ENCODE assay signal across 10 cellular contexts in genomic region chr15:40793216-40793989, GRCh38. TPM values are rescaled to one million over a fixed set of nuclear protein-coding genes. Genes with fewer than 3 reads are reported as not detected.
DNase-seq lines count a peak whose midpoint lies in the region; ATAC-seq, FAIRE-seq and TF ChIP-seq lines count a peak whose summit lies in the region.
"Had no signal": no experiment of that assay in that cellular context is flagged by ENCODE, and none has a peak within 500 bp of the region (broad histone marks: within the 10 kb centered on the region; RNA-seq: fewer than 3 reads in every experiment).

No MANE protein-coding gene starts in this region.

- no peak for ATAC-seq in GM19035 (IDR thresholded peaks at IDR 0.05; ENCODE audit: unreplicated experiment)
- no peak for ATAC-seq in naive thymus-derived CD4-positive, alpha-beta T cell

- no peak overlapping the region for H3K4me3 ChIP-seq in HEK293 (ENCODE audit: low read depth, low read length)
- peak overlapping the region; percentile 5 for H3K4me3 ChIP-seq in astrocyte (ENCODE audit: insufficient read depth, low read depth, low read length)
- H3K4me3 ChIP-seq in naive thymus-derived CD4-positive, alpha-beta T cell (ENCODE audit: low read length), result no peak overlapping the region

- peaks cover 45% of the 10 kb centered on the region for H3K79me2 ChIP-seq in astrocyte (ENCODE audit: insufficient read depth, low read length)

- H3K9me3 ChIP-seq in HEK293 (ENCODE audit: control insufficient read depth, insufficient read depth, low read depth, low read length) (no peaks in the 10 kb centered on the region), astrocyte (ENCODE audit: insufficient read depth, low read depth, low read length) (no peaks in the 10 kb centered on the region)
- H3K9me3 ChIP-seq in naive thymus-derived CD4-positive, alpha-beta T cell (ENCODE audit: control insufficient read depth in 2 of 3, low read length in 3 of 3), result no peaks in the 10 kb centered on the region

- peaks cover 14% of the 10 kb centered on the region for H3K36me3 Mint-ChIP-seq in astrocyte (ENCODE audit: low read depth, unreplicated experiment)
- peaks cover 0 to 16% (median 6%) of the 10 kb centered on the region in 5 donors for H3K36me3 Mint-ChIP-seq in naive thymus-derived CD4-positive, alpha-beta T cell

- H3K4me2 ChIP-seq in astrocyte (ENCODE audit: low read length), result peak overlapping the region; percentile 69

- H3K4me1 ChIP-seq in HEK293 (ENCODE audit: control insufficient read depth, insufficient read depth, low read length) (no peaks in the 10 kb centered on the region; the same call in 1 of the 2 replicates), astrocyte (ENCODE audit: insufficient read depth, low read length) (peaks cover 21% of the 10 kb centered on the region)
- H3K4me1 ChIP-seq in naive thymus-derived CD4-positive, alpha-beta T cell (ENCODE audit: control insufficient read depth in 2 of 2, insufficient read depth in 2 of 2, low read length in 2 of 2), result no peaks in the 10 kb centered on the region

- no peak overlapping the region for H3K4me3 Mint-ChIP-seq in astrocyte (ENCODE audit: unreplicated experiment)
- H3K4me3 Mint-ChIP-seq in naive thymus-derived CD4-positive, alpha-beta T cell, result no peak overlapping the region
- H3K4me3 Mint-ChIP-seq: neural crest cell had no signal

- DNase-seq in AG08396 (ENCODE audit: low spot score) (peak; percentile 47), astrocyte (ENCODE audit: low read depth) (peak; percentile 94), lung microvascular endothelial cell (ENCODE audit: low read depth in 2 of 2) (peak; percentile 96 to 98)
- no peak for DNase-seq in effector CD4-positive, alpha-beta T cell
- DNase-seq in naive thymus-derived CD4-positive, alpha-beta T cell, result no peak
- no peak for DNase-seq in activated effector memory CD4-positive, alpha-beta T cell treated with anti-CD3 and anti-CD28 coated beads, Interleukin-2, amount 50 U/mL, for 16 hours

- H2AFZ ChIP-seq in astrocyte (ENCODE audit: low read depth, low read length), result no peak overlapping the region

- FAIRE-seq in astrocyte (lab: Jason Lieb, UNC), result peak; percentile 81

- CTCF ChIA-PET in HEK293 (lab: Yijun Ruan, JAX), result interaction anchor here (1.7 to 2.0 kb wide), 2 partner anchors 11 to 66 kb away, joined by 4 to 6 read pairs; no protein-coding TSS in a partner anchor
- CTCF ChIA-PET in naive thymus-derived CD4-positive, alpha-beta T cell (lab: Charles Lee), result no interaction called here

- peaks cover 0 to 2% of the 10 kb centered on the region in 2 experiments; a peak in 2 of 3 replicates for H3K36me3 ChIP-seq in HEK293 (ENCODE audit: control insufficient read depth in 2 of 2, insufficient read depth in 1 of 2, low read length in 2 of 2)
- H3K36me3 ChIP-seq in astrocyte (ENCODE audit: insufficient read depth, low read length), result peaks cover 3% of the 10 kb centered on the region
- peaks cover 0 to 19% (median 0%) of the 10 kb centered on the region in 3 experiments for H3K36me3 ChIP-seq in naive thymus-derived CD4-positive, alpha-beta T cell (ENCODE audit: control insufficient read depth in 2 of 3, insufficient read depth in 3 of 3, low read length in 3 of 3)

- H3K27me3 Mint-ChIP-seq in astrocyte (ENCODE audit: low read depth, unreplicated experiment), result no peaks in the 10 kb centered on the region
- H3K27me3 Mint-ChIP-seq in naive thymus-derived CD4-positive, alpha-beta T cell, result no peaks in the 10 kb centered on the region

- no peaks in the 10 kb centered on the region for H3K9me3 Mint-ChIP-seq in astrocyte (ENCODE audit: unreplicated experiment)
- no peaks in the 10 kb centered on the region for H3K9me3 Mint-ChIP-seq in naive thymus-derived CD4-positive, alpha-beta T cell
- H3K9me3 Mint-ChIP-seq: neural crest cell had no signal

- no peaks in the 10 kb centered on the region for H3K27me3 ChIP-seq in astrocyte (ENCODE audit: insufficient read depth, low read length)
- no peaks in the 10 kb centered on the region for H3K27me3 ChIP-seq in naive thymus-derived CD4-positive, alpha-beta T cell (ENCODE audit: control insufficient read depth in 2 of 2, insufficient read depth in 2 of 2, low read length in 2 of 2)

- H3K4me1 Mint-ChIP-seq in astrocyte (ENCODE audit: low read depth, unreplicated experiment), result peaks cover 14% of the 10 kb centered on the region
- H3K4me1 Mint-ChIP-seq in naive thymus-derived CD4-positive, alpha-beta T cell, result peaks cover 13 to 33% (median 27%) of the 10 kb centered on the region in 7 donors

- POLR2A ChIA-PET in HEK293 (lab: Yijun Ruan, JAX), result interaction anchor here (0.7 kb wide), 1 partner anchor 98 kb away, joined by 7 read pairs; the partner anchor contains the start of gene RAD51
- POLR2A ChIA-PET in naive thymus-derived CD4-positive, alpha-beta T cell (lab: Charles Lee), result no interaction called here

- H3K27ac ChIP-seq in HEK293 (ENCODE audit: extremely low read depth, low read depth, low read length), result no peak overlapping the region
- peak overlapping the region; percentile 80 for H3K27ac ChIP-seq in astrocyte (ENCODE audit: low read depth, low read length)
- no peak overlapping the region for H3K27ac ChIP-seq in naive thymus-derived CD4-positive, alpha-beta T cell (ENCODE audit: low read depth, low read length)

- peak overlapping the region; percentile 38 for H3K27ac Mint-ChIP-seq in astrocyte (ENCODE audit: unreplicated experiment)
- no peak overlapping the region for H3K27ac Mint-ChIP-seq in naive thymus-derived CD4-positive, alpha-beta T cell

- peak overlapping the region; percentile 51 for H3K9ac ChIP-seq in astrocyte (ENCODE audit: low read length)

- no peak for TF ChIP-seq CTCF in HEK293 (tag by site-specific recombination; IDR thresholded peaks at IDR 0.05)
- TF ChIP-seq CTCF in astrocyte (IDR thresholded peaks at IDR 0.05; ENCODE audit: insufficient read depth, low read depth, low read length), result no peak

- peaks cover 23% of the 10 kb centered on the region for H4K20me1 ChIP-seq in astrocyte (ENCODE audit: insufficient read depth, low read length)

- intact Hi-C loops in naive thymus-derived CD4-positive, alpha-beta T cell (cut with micrococcal nuclease), result no loop called here

TF ChIP-seq in HEK293, 187 proteins besides CTCF, POLR2A, EP300 and RAD21 (continues in another document):
- TF ChIP-seq ZNF366 (tag by site-specific recombination; conservative IDR thresholded peaks at IDR 0.05) (peak; percentile 47; the same call in 1 of the 2 replicates), ZNF184 (tag by site-specific recombination; IDR thresholded peaks at IDR 0.05) (peak; percentile 20; the same call in 1 of the 2 replicates), ZNF629 (tag by site-specific recombination; IDR thresholded peaks at IDR 0.05) (peak; percentile 55), TSHZ1 (tag by site-specific recombination; IDR thresholded peaks at IDR 0.05; ENCODE audit: borderline replicate concordance) (no peak), FEZF1 (tag by site-specific recombination; IDR thresholded peaks at IDR 0.05) (peak; percentile 86)

RNA-seq across cellular contexts. Expression of gene ZFYVE19, which starts 13.5 kb away (rescaled TPM):
- total RNA-seq in astrocyte, result 13.0 and 13.2 TPM in 2 replicates
- total RNA-seq in lung microvascular endothelial cell, result 18.1 and 21.4 TPM in 2 replicates
- total RNA-seq in naive thymus-derived CD4-positive, alpha-beta T cell, result 10 to 100 TPM; 17.9 to 31.9 (median 30.5) TPM
- 10 to 100 TPM; 15.7 to 22.7 TPM for polyA plus RNA-seq in naive thymus-derived CD4-positive, alpha-beta T cell

RNA-seq across cellular contexts. Expression of gene DNAJC17, which starts 13.9 kb away (rescaled TPM):
- total RNA-seq in astrocyte (21.0 and 27.2 TPM in 2 replicates), lung microvascular endothelial cell (13.5 and 14.3 TPM in 2 replicates)
- total RNA-seq in naive thymus-derived CD4-positive, alpha-beta T cell, result 10 to 100 TPM; 28.8 to 50.9 (median 36.7) TPM
- polyA plus RNA-seq in naive thymus-derived CD4-positive, alpha-beta T cell, result 10 to 100 TPM; 31.0 to 35.5 TPM

RNA-seq across cellular contexts. Expression of gene C15orf62, which starts 23.6 kb away (rescaled TPM):
- total RNA-seq in astrocyte (0.19 TPM in 1 of 2 replicates, not detected in the other), lung microvascular endothelial cell (0.22 and 0.40 TPM in 2 replicates)
- 1 to 10 TPM in 3 of 5 experiments, under 1 TPM in 2; 0.73 to 2.8 (median 1.3) TPM for total RNA-seq in naive thymus-derived CD4-positive, alpha-beta T cell
- polyA plus RNA-seq in naive thymus-derived CD4-positive, alpha-beta T cell, result under 1 TPM; 0.35 to 0.67 TPM

RNA-seq across cellular contexts. Expression of gene GCHFR, which starts 29.5 kb away (rescaled TPM):
- total RNA-seq in astrocyte (6.4 and 7.3 TPM in 2 replicates), lung microvascular endothelial cell (17.5 and 20.7 TPM in 2 replicates)
- total RNA-seq in naive thymus-derived CD4-positive, alpha-beta T cell, result 10 to 100 TPM; 14.5 to 38.3 (median 18.1) TPM
- polyA plus RNA-seq in naive thymus-derived CD4-positive, alpha-beta T cell, result 10 to 100 TPM; 65.7 to 83.2 TPM

RNA-seq across cellular contexts. Expression of gene PPP1R14D, which starts 35.1 kb away (rescaled TPM):
- total RNA-seq in astrocyte, result not detected in 2 replicates
- not detected in 2 replicates for total RNA-seq in lung microvascular endothelial cell
- not detected for total RNA-seq in naive thymus-derived CD4-positive, alpha-beta T cell
- polyA plus RNA-seq in naive thymus-derived CD4-positive, alpha-beta T cell, result not detected
- total RNA-seq: neural crest cell, urinary bladder had no signal
- polyA plus RNA-seq: urinary bladder had no signal

Comparison
In these comparisons a context has a peak if more than half of its experiments do, and no peak if none do; other contexts are left out.
1. DNase-seq: peak in AG08396 (single experiment), astrocyte (single experiment) and lung microvascular endothelial cell (2 of 2); none in effector CD4-positive, alpha-beta T cell (single experiment), naive thymus-derived CD4-positive, alpha-beta T cell (0 of 9) and activated effector memory CD4-positive, alpha-beta T cell treated with anti-CD3 and anti-CD28 coated beads, Interleukin-2, amount 50 U/mL, for 16 hours (single experiment).